ENCODE assay signal across 8 cellular contexts in genomic region chr12:107134558-107134957, GRCh38. TPM values are rescaled to one million over a fixed set of nuclear protein-coding genes. Genes with fewer than 3 reads are reported as not detected.
DNase-seq lines count a peak whose midpoint lies in the region; ATAC-seq and TF ChIP-seq lines count a peak whose summit lies in the region.

No MANE protein-coding gene starts in this region.

- H4K20me1 ChIP-seq in PC-9 (ENCODE audit: insufficient read depth) = no peaks in the 10 kb centered on the region

- ATAC-seq in GM21367 (IDR thresholded peaks at IDR 0.05; ENCODE audit: unreplicated experiment) (no peak), GM21529 (IDR thresholded peaks at IDR 0.05; ENCODE audit: unreplicated experiment) (no peak)

- no peaks in the 10 kb centered on the region for H3K9me3 ChIP-seq in PC-9 (ENCODE audit: insufficient read depth, low read depth)
- no peaks in the 10 kb centered on the region for H3K9me3 ChIP-seq in breast epithelium

- no TSS peak for BruUV-seq in PC-9 (replicated peaks; lab: Mats Ljungman, UMichigan)

- POLR2A ChIA-PET in PC-9 (lab: Charles Lee; ENCODE audit: unreplicated experiment) = no interaction called here

- DNase-seq in H4 (ENCODE audit: low spot score) (peak; percentile 62), PC-9 (peak in 1 of 2 experiments; percentile 58), occipital lobe (lab: John Stamatoyannopoulos, UW) (no peak), breast epithelium (ENCODE audit: low spot score in 2 of 2) (no peak)
- DNase-seq in central memory CD4-positive, alpha-beta T cell = peak; percentile 50
- DNase-seq in stimulated activated CD4-positive, alpha-beta T cell treated with anti-CD3 and anti-CD28 coated beads, Interleukin-12 subunit alpha, Interleukin-12 subunit beta, amount 100 ng/mL, for 48 hours (ENCODE audit: low read depth in 2 of 3, low spot score in 1 of 3) = peak; percentile 18 to 46 (median 41)

- CTCF ChIA-PET in PC-9 (lab: Charles Lee) = no interaction called here

- no peak overlapping the region for H3K4me3 ChIP-seq in PC-9
- H3K4me3 ChIP-seq in breast epithelium = no peak overlapping the region

- no peaks in the 10 kb centered on the region for H3K9me2 ChIP-seq in PC-9 (ENCODE audit: insufficient read depth)

- intact Hi-C loops in PC-9 (cut with micrococcal nuclease; ENCODE audit: unreplicated experiment) = loop anchor here (5.0 kb wide), 1 partner anchor 543 kb away; no protein-coding TSS in a partner anchor
- intact Hi-C loops in breast epithelium (cut with DNase I; ENCODE audit: low total_unique reads) = loop anchor here (5.0 kb wide), 1 partner anchor 468 kb away; no protein-coding TSS in a partner anchor

- TF ChIP-seq CTCF in PC-9 (conservative IDR thresholded peaks at IDR 0.05) (peak; percentile 67), breast epithelium (IDR thresholded peaks at IDR 0.05) (no peak)

- H3K79me2 ChIP-seq in PC-9 (ENCODE audit: low read depth) = no peaks in the 10 kb centered on the region

- H3K27me3 ChIP-seq in PC-9 (ENCODE audit: insufficient read depth, low read depth) (no peaks in the 10 kb centered on the region), breast epithelium (no peaks in the 10 kb centered on the region)

- H3K4me1 ChIP-seq in PC-9 (replicated peaks; ENCODE audit: insufficient read depth) (no peaks in the 10 kb centered on the region; the same call in 1 of the 2 replicates), breast epithelium (no peaks in the 10 kb centered on the region)

- H3K27ac ChIP-seq in PC-9 (no peak overlapping the region), breast epithelium (no peak overlapping the region)

- no peaks in the 10 kb centered on the region for H3F3A ChIP-seq in PC-9 (ENCODE audit: insufficient read depth, low read depth)

- no peak for TF ChIP-seq POLR2A in breast epithelium (IDR thresholded peaks at IDR 0.05)

- no peak overlapping the region for H2AFZ ChIP-seq in PC-9

- H3K36me3 ChIP-seq in PC-9 (ENCODE audit: low read depth) (no peaks in the 10 kb centered on the region), breast epithelium (no peaks in the 10 kb centered on the region)

- H3K4me2 ChIP-seq in PC-9 = no peak overlapping the region

RNA-seq across cellular contexts. Expression of gene CRY1, which starts 41.2 kb away (rescaled TPM):
- total RNA-seq in H4 (2014; rRNA removed; shearing (Covaris generic)) = 7.0 and 13.2 TPM in 2 replicates
- total RNA-seq in PC-9 (2021) = 15.7 and 18.1 TPM in 2 replicates
- 39.3 TPM for total RNA-seq in occipital lobe
- 10 to 100 TPM; 24.0 to 81.5 (median 47.5) TPM for total RNA-seq in breast epithelium

Comparison
In these comparisons a context has a peak if more than half of its experiments do, and no peak if none do; other contexts are left out.
1. DNase-seq: peak in H4 (single experiment), central memory CD4-positive, alpha-beta T cell (single experiment) and stimulated activated CD4-positive, alpha-beta T cell treated with anti-CD3 and anti-CD28 coated beads, Interleukin-12 subunit alpha, Interleukin-12 subunit beta, amount 100 ng/mL, for 48 hours (3 of 3); none in occipital lobe (single experiment) and breast epithelium (0 of 2).